In the genomic region with DNA sequence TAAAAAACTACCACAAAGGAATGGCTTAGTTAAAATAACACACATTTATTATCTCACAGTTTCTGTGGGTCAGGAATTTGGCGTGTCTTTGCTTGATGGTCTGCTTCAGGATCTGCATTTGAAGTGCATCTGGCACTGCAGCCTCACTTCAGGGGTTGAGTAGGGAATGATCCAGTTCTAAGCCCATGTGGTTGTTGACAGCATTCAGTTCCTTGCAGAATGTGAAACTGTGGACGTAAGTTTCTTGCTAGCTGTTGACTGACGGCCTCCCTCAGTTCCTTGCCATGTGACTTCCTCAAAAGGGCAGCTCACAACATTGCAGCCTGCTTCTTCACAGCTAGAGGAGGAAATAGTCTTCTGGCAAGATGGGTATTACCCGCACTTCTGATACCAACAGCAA, we compare ENCODE assay signal across 10 cellular contexts. TPM values are rescaled to one million over a fixed set of nuclear protein-coding genes. Genes with fewer than 3 reads are reported as not detected.
A peak's percentile ranks its signal among the peaks of the same experiment; 100 is the strongest.
DNase-seq lines count a peak whose midpoint lies in the region; ATAC-seq, FAIRE-seq and TF ChIP-seq lines count a peak whose summit lies in the region.
"Had no signal": no experiment of that assay in that cellular context is flagged by ENCODE, and none has a peak within 500 bp of the region (broad histone marks: within the 10 kb centered on the region; RNA-seq: fewer than 3 reads in every experiment).

No MANE protein-coding gene starts in this region.

- intact Hi-C loops in left colon (cut with DNase I, micrococcal nuclease): no loop called here

- no peak for TF ChIP-seq POLR2A in upper lobe of left lung (IDR thresholded peaks at IDR 0.05)

- H3K4me3 Mint-ChIP-seq in WTC11: no peak overlapping the region

- no peaks in the 10 kb centered on the region for H3K36me3 ChIP-seq in upper lobe of left lung

- H3K4me1 ChIP-seq in upper lobe of left lung: peaks cover 0 to 11% (median 6%) of the 10 kb centered on the region in 4 donors

- in situ Hi-C loops in KBM-7 (cut with MboI; ENCODE audit: low pct_unique_long_range_greater_than_20kb, low sequenced_read_pairs): no loop called here

- peak; percentile 79 for ATAC-seq in GM19043 (IDR thresholded peaks at IDR 0.05; ENCODE audit: low read depth, unreplicated experiment)
- peak; percentile 89 for ATAC-seq in left colon
- ATAC-seq in upper lobe of left lung (ENCODE audit: low FRiP score in 2 of 2): peak; percentile 51 to 80
- ATAC-seq in WTC11: no peak

- no peaks in the 10 kb centered on the region for H3K9me3 ChIP-seq in upper lobe of left lung

- no peaks in the 10 kb centered on the region for H3K36me3 Mint-ChIP-seq in WTC11

- no peak for TF ChIP-seq EP300 in upper lobe of left lung (IDR thresholded peaks at IDR 0.05)

- H3K4me1 Mint-ChIP-seq in WTC11: peaks cover 6% of the 10 kb centered on the region; the same call in 1 of the 2 replicates

- no peak for TF ChIP-seq CTCF in upper lobe of left lung (IDR thresholded peaks at IDR 0.05)
- TF ChIP-seq CTCF in D721Med (IDR thresholded peaks at IDR 0.05; ENCODE audit: insufficient read depth, missing control alignments): no peak
- no peak for TF ChIP-seq CTCF in WTC11 (IDR thresholded peaks at IDR 0.05)

- DNase-seq in KBM-7: peak; percentile 76
- DNase-seq in activated T-cell treated with anti-CD3 and anti-CD28 coated beads for 4 hours: peak; percentile 11
- peak; percentile 28 to 36 for DNase-seq in left colon
- peak in 1 of 2 donors; percentile 63 for DNase-seq in upper lobe of left lung
- no peak for DNase-seq in D721Med (ENCODE audit: insufficient read length, low spot score)
- DNase-seq in COR-L47 (lab: John Stamatoyannopoulos, UW): no peak
- DNase-seq in WTC11 (ENCODE audit: low spot score): no peak

- no peaks in the 10 kb centered on the region for H3K9me3 Mint-ChIP-seq in WTC11

- CTCF ChIA-PET in WTC11 (lab: Charles Lee): no interaction called here

- FAIRE-seq in D721Med (lab: Jason Lieb, UNC): no peak

- no peak overlapping the region for H3K4me3 ChIP-seq in upper lobe of left lung

- no peaks in the 10 kb centered on the region for H3K27me3 ChIP-seq in upper lobe of left lung

- POLR2A ChIA-PET in WTC11 (lab: Charles Lee): no interaction called here

- H3K27ac Mint-ChIP-seq in WTC11: no peak overlapping the region

- 24 to 40% methylated on average over 4 of the region's 4 CpGs for WGBS in upper lobe of left lung, 2 donors

- H3K27ac ChIP-seq in upper lobe of left lung: peak overlapping the region in 2 of 4 donors; percentile 19 to 26

- H3K27me3 Mint-ChIP-seq in WTC11 (ENCODE audit: low read depth): no peaks in the 10 kb centered on the region

TF ChIP-seq in WTC11, 78 proteins besides CTCF, POLR2A, EP300 and RAD21:
- TF ChIP-seq OVOL2 (CRISPR knock-in tag; IDR thresholded peaks at IDR 0.05; ENCODE audit: borderline replicate concordance) (no peak), MXD4 (CRISPR knock-in tag; IDR thresholded peaks at IDR 0.05; ENCODE audit: borderline replicate concordance) (no peak), CREM (CRISPR knock-in tag; IDR thresholded peaks at IDR 0.05) (no peak), JAZF1 (CRISPR knock-in tag; IDR thresholded peaks at IDR 0.05) (no peak), HMGA2 (CRISPR knock-in tag; IDR thresholded peaks at IDR 0.05) (no peak), ZNF396 (CRISPR knock-in tag; IDR thresholded peaks at IDR 0.05; ENCODE audit: borderline replicate concordance) (no peak), ELF4 (CRISPR knock-in tag; IDR thresholded peaks at IDR 0.05; ENCODE audit: low read depth) (no peak)
- TF ChIP-seq, protein P1, sequence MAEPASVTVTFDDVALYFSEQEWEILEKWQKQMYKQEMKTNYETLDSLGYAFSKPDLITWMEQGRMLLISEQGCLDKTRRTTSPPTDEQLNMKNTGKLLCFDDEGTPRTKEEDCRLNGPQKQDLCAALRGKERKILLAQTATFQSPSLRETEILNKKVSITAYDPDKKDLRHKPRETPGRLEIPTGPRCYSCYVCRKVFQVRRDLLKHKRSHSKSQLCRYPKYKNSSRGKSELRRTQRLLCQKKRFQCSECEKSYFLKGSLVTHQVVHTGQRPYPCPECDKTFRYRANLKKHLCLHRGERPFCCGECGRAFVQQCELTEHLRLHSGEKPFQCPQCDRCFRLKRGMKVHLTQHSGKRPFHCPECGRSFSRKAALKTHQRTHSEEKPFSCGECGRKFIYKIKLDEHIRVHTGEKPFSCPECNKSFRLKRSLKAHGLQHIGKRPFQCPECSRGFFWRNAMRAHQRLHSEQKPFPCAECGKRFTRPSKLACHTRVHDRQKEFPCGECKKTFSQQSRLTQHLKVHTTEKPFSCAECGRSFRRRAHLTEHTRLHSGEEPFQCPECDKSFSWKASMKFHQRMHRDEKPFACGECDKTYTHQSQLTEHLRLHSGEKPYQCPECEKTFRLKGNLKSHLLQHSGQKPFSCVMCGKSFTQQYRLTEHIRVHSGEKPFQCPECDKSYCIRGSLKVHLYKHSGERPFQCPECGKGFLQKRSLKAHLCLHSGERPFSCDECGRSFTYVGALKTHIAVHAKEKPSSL (CRISPR knock-in tag; conservative IDR thresholded peaks at IDR 0.05): no peak

RNA-seq across cellular contexts. Expression of a gene that starts 2.1 kb away (rescaled TPM):
- total RNA-seq in left colon (10 to 100 TPM in 1 of 2 donors, 1 to 10 TPM in 1; 3.9 to 17.6 TPM), upper lobe of left lung (10 to 100 TPM in 1 of 6 donors, 1 to 10 TPM in 3, under 1 TPM in 1, not detected in 1; 0.55 to 17.5 (median 5.4) TPM), WTC11 (2021) (0.11 TPM in 1 of 3 replicates, not detected in the others)
- total RNA-seq: epithelial cell of proximal tubule, HT1080 had no signal

RNA-seq across cellular contexts. Expression of a gene that starts 17.8 kb away (rescaled TPM):
- total RNA-seq in left colon (1 to 10 TPM; 1.6 to 3.0 TPM), upper lobe of left lung (1 to 10 TPM in 5 of 6 donors, under 1 TPM in 1; 0.67 to 8.1 (median 4.7) TPM), WTC11 (2021) (not detected in 3 replicates)
- total RNA-seq: epithelial cell of proximal tubule, HT1080 had no signal

Comparison
In these comparisons a context has a peak if more than half of its experiments do, and no peak if none do; other contexts are left out.
1. DNase-seq: peak in KBM-7 (single experiment), activated T-cell treated with anti-CD3 and anti-CD28 coated beads for 4 hours (single experiment) and left colon (2 of 2); none in D721Med (single experiment), COR-L47 (single experiment) and WTC11 (single experiment).